1 cellular context compared by ENCODE assay signal in the genomic region with DNA sequence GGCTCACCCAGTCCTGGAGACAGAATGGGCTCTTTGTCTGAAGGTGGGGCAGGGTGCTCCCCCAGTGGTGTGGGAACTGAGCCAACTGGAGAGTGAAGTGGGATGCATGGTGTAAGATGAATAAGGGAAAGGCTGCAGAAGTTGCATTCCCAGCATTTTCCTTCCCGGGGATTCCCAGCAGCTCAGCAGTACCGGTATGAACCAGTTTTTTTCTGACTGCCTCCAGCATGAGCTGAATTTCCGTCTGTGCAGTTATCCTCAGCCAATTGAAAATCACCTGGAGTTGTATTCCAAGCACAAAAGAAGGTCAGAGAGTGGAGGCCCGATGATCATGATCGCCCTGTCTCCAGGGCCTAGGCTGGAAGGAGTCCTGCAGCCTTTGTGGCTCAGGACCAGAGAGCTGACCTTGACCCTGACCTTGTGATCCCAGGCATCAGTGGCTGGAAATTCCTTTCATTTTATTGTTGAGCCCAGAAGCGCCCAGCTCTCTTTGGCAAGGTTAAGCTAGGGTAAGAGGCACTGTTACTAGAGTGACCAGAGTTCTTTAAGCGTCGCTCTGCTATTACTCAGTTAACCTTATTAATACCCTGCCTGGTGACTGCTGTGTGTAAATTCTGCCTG.
TF ChIP-seq lines count a peak whose summit lies in the region.

No MANE protein-coding gene starts in this region.

TF ChIP-seq in IMR-90, 13 proteins besides CTCF, POLR2A, EP300 and RAD21:
- no peak for TF ChIP-seq ELK1 (IDR thresholded peaks at IDR 0.05; ENCODE audit: borderline replicate concordance, low read depth, low read length)
- TF ChIP-seq FOS (IDR thresholded peaks at IDR 0.05; ENCODE audit: low read depth, low read length): no peak
- TF ChIP-seq USF2 (IDR thresholded peaks at IDR 0.05; ENCODE audit: low read depth, low read length): no peak
- no peak for TF ChIP-seq CHD1 (IDR thresholded peaks at IDR 0.05; ENCODE audit: low read depth, low read length)
- peak; percentile 77 for TF ChIP-seq MAFK (IDR thresholded peaks at IDR 0.05; ENCODE audit: low read depth, low read length)
- TF ChIP-seq RCOR1 (IDR thresholded peaks at IDR 0.05; ENCODE audit: insufficient replicate concordance, low read length): no peak
